In genomic region chr3:52537726-52538421, GRCh38 we compare ENCODE assay signal across 8 cellular contexts.
DNase-seq lines count a peak whose midpoint lies in the region; ATAC-seq and TF ChIP-seq lines count a peak whose summit lies in the region.

No MANE protein-coding gene starts in this region.

- H3K4me3 ChIP-seq in HFF-Myc (replicated peaks; ENCODE audit: low read depth, low read length) (peak overlapping the region; percentile 97), iPS-11a (ENCODE audit: low read depth, low read length) (peak overlapping the region; percentile 94)

- TF ChIP-seq CTCF in HFF-Myc (IDR thresholded peaks at IDR 0.05; ENCODE audit: low read depth, low read length, missing control alignments), result no peak

- H3K36me3 Mint-ChIP-seq in stimulated activated effector memory CD8-positive, alpha-beta T cell treated with anti-CD3 and anti-CD28 coated beads, Interleukin-12 subunit alpha, Interleukin-12 subunit beta, amount 100 ng/mL, for 72 hours, result peaks cover 59% of the 10 kb centered on the region

- H3K4me3 Mint-ChIP-seq in stimulated activated effector memory CD8-positive, alpha-beta T cell treated with anti-CD3 and anti-CD28 coated beads, Interleukin-12 subunit alpha, Interleukin-12 subunit beta, amount 100 ng/mL, for 72 hours, result peak overlapping the region; percentile 97

- no peaks in the 10 kb centered on the region for H3K9me3 Mint-ChIP-seq in stimulated activated effector memory CD8-positive, alpha-beta T cell treated with anti-CD3 and anti-CD28 coated beads, Interleukin-12 subunit alpha, Interleukin-12 subunit beta, amount 100 ng/mL, for 72 hours

- peaks cover 45% of the 10 kb centered on the region for H3K4me1 Mint-ChIP-seq in stimulated activated effector memory CD8-positive, alpha-beta T cell treated with anti-CD3 and anti-CD28 coated beads, Interleukin-12 subunit alpha, Interleukin-12 subunit beta, amount 100 ng/mL, for 72 hours

- ATAC-seq in stimulated activated effector memory CD8-positive, alpha-beta T cell treated with anti-CD3 and anti-CD28 coated beads, Interleukin-12 subunit alpha, Interleukin-12 subunit beta, amount 100 ng/mL, for 72 hours, result no peak
- ATAC-seq in GM19035 (IDR thresholded peaks at IDR 0.05; ENCODE audit: unreplicated experiment), result no peak

- no peak for DNase-seq in HFF-Myc (ENCODE audit: extremely low read depth, low read depth)
- peak; percentile 44 for DNase-seq in activated CD8-positive, alpha-beta memory T cell treated with anti-CD3 and anti-CD28 coated beads, Interleukin-2, amount 50 U/mL, for 48 hours
- no peak for DNase-seq in stimulated activated effector memory CD8-positive, alpha-beta T cell treated with anti-CD3 and anti-CD28 coated beads, Interleukin-12 subunit alpha, Interleukin-12 subunit beta, amount 100 ng/mL, for 72 hours (ENCODE audit: low spot score in 2 of 2)
- no peak for DNase-seq in Ammon's horn (ENCODE audit: low spot score)
- DNase-seq in LoVo (ENCODE audit: low spot score), result no peak
- no peak for DNase-seq in stimulated activated naive CD4-positive, alpha-beta T cell (lab: John Stamatoyannopoulos, UW)

- peak overlapping the region; percentile 98 for H3K27ac Mint-ChIP-seq in stimulated activated effector memory CD8-positive, alpha-beta T cell treated with anti-CD3 and anti-CD28 coated beads, Interleukin-12 subunit alpha, Interleukin-12 subunit beta, amount 100 ng/mL, for 72 hours
